Comparison of ENCODE assay signal across 21 cellular contexts in the genomic region with DNA sequence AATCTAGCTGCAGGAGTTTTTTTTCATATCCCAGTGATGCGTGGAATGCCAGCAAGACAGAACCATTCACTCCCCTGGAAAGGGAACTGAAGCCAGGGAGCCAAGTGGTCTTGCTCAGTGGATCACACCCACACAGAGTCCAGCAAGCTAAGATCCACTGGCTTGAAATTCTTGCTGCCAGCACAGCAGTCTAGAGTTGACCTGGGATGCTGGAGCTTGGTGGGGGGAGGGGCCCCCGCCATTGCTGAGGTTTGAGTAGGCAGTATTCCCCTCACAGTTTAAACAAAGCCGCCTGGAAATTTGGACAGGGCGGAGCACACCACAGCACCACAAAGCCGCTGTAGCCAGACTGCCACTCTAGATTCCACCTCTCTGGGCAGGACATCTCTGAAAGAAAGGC.
"Had no signal": no experiment of that assay in that cellular context is flagged by ENCODE, and none has a peak within 500 bp of the region (broad histone marks: within the 10 kb centered on the region; RNA-seq: fewer than 3 reads in every experiment).

No MANE protein-coding gene starts in this region.

- H3K9me3 ChIP-seq: adrenal gland, breast epithelium had no signal

- H3K4me3 Mint-ChIP-seq: activated CD8-positive, alpha-beta T cell treated with anti-CD3 and anti-CD28 coated beads for 36 hours; activated naive CD8-positive, alpha-beta T cell treated with anti-CD3 and anti-CD28 coated beads, Interleukin-2, amount 10 ng/mL, durations not matched to agents 7 days and 5 days had no signal

- H3K4me1 ChIP-seq: adrenal gland, breast epithelium had no signal

- H3K27ac ChIP-seq: adrenal gland, breast epithelium, SK-N-MC, WERI-Rb-1 had no signal

- H3K27ac Mint-ChIP-seq: activated CD8-positive, alpha-beta T cell treated with anti-CD3 and anti-CD28 coated beads for 36 hours; activated naive CD8-positive, alpha-beta T cell treated with anti-CD3 and anti-CD28 coated beads, Interleukin-2, amount 10 ng/mL, durations not matched to agents 7 days and 5 days had no signal

- H3K36me3 Mint-ChIP-seq: activated naive CD8-positive, alpha-beta T cell treated with anti-CD3 and anti-CD28 coated beads, Interleukin-2, amount 10 ng/mL, durations not matched to agents 7 days and 5 days had no signal

- H3K36me3 ChIP-seq: adrenal gland, breast epithelium, WERI-Rb-1 had no signal

- ATAC-seq: activated CD4-positive, CD25-positive, alpha-beta regulatory T cell treated with anti-CD3 and anti-CD28 coated beads, Interleukin-2, amount 50 U/mL, for 24 hours; activated CD8-positive, alpha-beta T cell treated with anti-CD3 and anti-CD28 coated beads for 36 hours had no signal

- H3K4me3 ChIP-seq: adrenal gland, breast epithelium, SK-N-MC had no signal

- H3K4me1 Mint-ChIP-seq: activated naive CD8-positive, alpha-beta T cell treated with anti-CD3 and anti-CD28 coated beads, Interleukin-2, amount 10 ng/mL, durations not matched to agents 7 days and 5 days had no signal

- H3K9me3 Mint-ChIP-seq: activated CD8-positive, alpha-beta T cell treated with anti-CD3 and anti-CD28 coated beads for 36 hours; activated naive CD8-positive, alpha-beta T cell treated with anti-CD3 and anti-CD28 coated beads, Interleukin-2, amount 10 ng/mL, durations not matched to agents 7 days and 5 days had no signal

- DNase-seq: activated CD4-positive, alpha-beta T cell treated with anti-CD3 and anti-CD28 coated beads for 4 hours; activated CD8-positive, alpha-beta memory T cell treated with anti-CD3 and anti-CD28 coated beads, Interleukin-2, amount 50 U/mL, for 48 hours; activated CD8-positive, alpha-beta T cell treated with anti-CD3 and anti-CD28 coated beads for 36 hours; activated naive CD4-positive, alpha-beta T cell treated with anti-CD3 and anti-CD28 coated beads, Interleukin-2, amount 50 U/mL, for 16 hours; activated naive CD8-positive, alpha-beta T cell treated with anti-CD3 and anti-CD28 coated beads, Interleukin-2, amount 10 ng/mL, durations not matched to agents 7 days and 5 days; activated T-cell treated with anti-CD3 and anti-CD28 coated beads, Interleukin-2, amount 50 U/mL, for 1 hour; adrenal gland; anterior cingulate cortex; caudate nucleus; NCI-H1048; NCI-H1417; NCI-H1930; NCI-H2171; NCI-H2227 treated with DMSO at 0.1 percent for 48 hours; NCI-H526; NCI-H774; T-helper 1 cell; WERI-Rb-1 had no signal
